Comparison of ENCODE assay signal across 9 cellular contexts in genomic region chr9:92947268-92948031, GRCh38. TPM values are rescaled to one million over a fixed set of nuclear protein-coding genes. Genes with fewer than 3 reads are reported as not detected.
DNase-seq lines count a peak whose midpoint lies in the region; ATAC-seq and TF ChIP-seq lines count a peak whose summit lies in the region.
"Had no signal": no experiment of that assay in that cellular context is flagged by ENCODE, and none has a peak within 500 bp of the region (broad histone marks: within the 10 kb centered on the region; RNA-seq: fewer than 3 reads in every experiment).

Gene FGD3, plus strand, starts transcription at chr9:92947523. Its CDS starts 28,734 bp downstream, at chr9:92976257.

- no peak within 1 kb of the TSS for H3K27ac Mint-ChIP-seq in memory B cell

- no peaks in the 10 kb centered on the region for H3K9me3 ChIP-seq in MG63
- H3K9me3 ChIP-seq: adrenal gland had no signal

- H3K27ac ChIP-seq in coronary artery: no peak within 1 kb of the TSS
- H3K27ac ChIP-seq: adrenal gland had no signal

- H3K36me3 Mint-ChIP-seq in memory B cell: no peaks in the 10 kb centered on the region

- ATAC-seq in memory B cell (ENCODE audit: low read depth): peak; percentile 65
- ATAC-seq in GM21423 (IDR thresholded peaks at IDR 0.05; ENCODE audit: unreplicated experiment): no peak

- no peaks in the 10 kb centered on the region; the same call in 1 of the 2 replicates for H3K27me3 ChIP-seq in MG63

- no peak for TF ChIP-seq CTCF in coronary artery (IDR thresholded peaks at IDR 0.05)
- TF ChIP-seq CTCF in subcutaneous adipose tissue (IDR thresholded peaks at IDR 0.05; ENCODE audit: low read depth): no peak

- H3K27me3 Mint-ChIP-seq in memory B cell: peaks cover 17% of the 10 kb centered on the region

- H3K4me3 ChIP-seq in MG63: peak within 1 kb of the TSS; percentile 36
- H3K4me3 ChIP-seq in coronary artery: peak within 1 kb of the TSS; percentile 65

- peaks cover 4% of the 10 kb centered on the region for H3K4me1 Mint-ChIP-seq in memory B cell

- H3K36me3 ChIP-seq in MG63: no peaks in the 10 kb centered on the region
- H3K36me3 ChIP-seq: adrenal gland had no signal

- peak; percentile 46 for DNase-seq in AG08396 (ENCODE audit: low spot score)
- DNase-seq in MG63: peak; percentile 26
- peak; percentile 42 for DNase-seq in T-helper 9 cell
- no peak for DNase-seq in coronary artery (ENCODE audit: low spot score)
- DNase-seq in memory B cell (ENCODE audit: low spot score in 2 of 2): no peak
- DNase-seq in foreskin melanocyte: no peak

- peaks cover 1% of the 10 kb centered on the region for H3K9me3 Mint-ChIP-seq in memory B cell

- peak within 1 kb of the TSS; percentile 63 for H3K4me3 Mint-ChIP-seq in memory B cell

RNA-seq across cellular contexts. Expression of gene FGD3, which starts in this region (rescaled TPM):
- not detected in 2 replicates for total RNA-seq in MG63 (2014; rRNA removed; shearing (Covaris generic); ENCODE audit: low replicate concordance)
- total RNA-seq in subcutaneous adipose tissue: 10 to 100 TPM in 3 of 4 donors, 1 to 10 TPM in 1; 4.1 to 15.6 (median 11.7) TPM

Comparison
In these comparisons a context has a peak if more than half of its experiments do, and no peak if none do; other contexts are left out.
1. Peak in DNase-seq and H3K4me3 ChIP-seq in MG63; RNA of the gene not detected or under 1 TPM.
2. DNase-seq: peak in AG08396 (single experiment) and T-helper 9 cell (single experiment); none in coronary artery (single experiment), memory B cell (0 of 2) and foreskin melanocyte (single experiment).